In the genomic region with DNA sequence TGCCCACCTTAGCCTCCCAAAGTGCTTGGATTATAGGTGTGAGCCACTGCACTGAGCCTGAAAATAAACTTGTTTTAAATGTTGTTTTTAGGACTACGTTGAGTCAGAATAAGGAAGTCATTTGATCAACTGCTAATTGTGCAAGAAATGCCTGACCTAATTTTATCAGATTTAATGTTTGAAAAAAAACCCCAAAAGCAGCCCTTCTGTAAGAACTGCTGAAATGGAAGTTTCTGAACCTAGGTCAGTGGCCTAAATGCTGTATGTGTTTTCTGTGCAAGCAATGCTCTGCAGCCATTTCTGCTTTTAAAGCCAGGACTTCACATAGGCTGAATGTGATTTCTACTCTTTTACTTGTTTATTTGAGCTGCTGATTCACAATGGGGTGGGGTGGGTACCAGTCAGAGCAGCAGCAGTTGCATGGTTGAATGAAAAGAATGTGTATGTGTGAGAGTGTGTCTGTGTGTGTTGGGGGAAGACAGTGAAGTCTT, we compare ENCODE assay signal across 8 cellular contexts. TPM values are rescaled to one million over a fixed set of nuclear protein-coding genes. Genes with fewer than 3 reads are reported as not detected.
A peak's percentile ranks its signal among the peaks of the same experiment; 100 is the strongest.
DNase-seq lines count a peak whose midpoint lies in the region; ATAC-seq and TF ChIP-seq lines count a peak whose summit lies in the region.

No MANE protein-coding gene starts in this region.

- TF ChIP-seq EP300 in esophagus muscularis mucosa (IDR thresholded peaks at IDR 0.05): no peak

- no peak overlapping the region for H2AFZ ChIP-seq in osteoblast (ENCODE audit: low read length)

- 67% methylated on average over 1 of the region's 1 CpG for WGBS in esophagus muscularis mucosa

- no peak overlapping the region for H3K4me3 ChIP-seq in esophagus muscularis mucosa
- no peak overlapping the region for H3K4me3 ChIP-seq in osteoblast (ENCODE audit: insufficient read depth, low read length)

- H3K36me3 ChIP-seq in esophagus muscularis mucosa: peaks cover 0 to 14% (median 2%) of the 10 kb centered on the region in 4 donors
- H3K36me3 ChIP-seq in osteoblast (ENCODE audit: insufficient read depth, low read length): peaks cover 17% of the 10 kb centered on the region

- intact Hi-C loops in esophagus muscularis mucosa (cut with DNase I): no loop called here

- in situ Hi-C loops in Caki2 (cut with HindIII; ENCODE audit: low pct_unique_long_range_greater_than_20kb, low sequenced_read_pairs): no loop called here

- H3K27ac ChIP-seq in esophagus muscularis mucosa (replicated peaks in 1 of 4) (peak overlapping the region; percentile 38 to 66 (median 58)), osteoblast (ENCODE audit: low read depth, low read length) (peak overlapping the region; percentile 40)

- H3K27me3 ChIP-seq in esophagus muscularis mucosa (no peaks in the 10 kb centered on the region), osteoblast (ENCODE audit: insufficient read depth, low read length) (no peaks in the 10 kb centered on the region)

- H3K4me1 ChIP-seq in esophagus muscularis mucosa: peaks cover 12 to 39% (median 31%) of the 10 kb centered on the region in 4 donors
- peaks cover 34% of the 10 kb centered on the region for H3K4me1 ChIP-seq in osteoblast (ENCODE audit: insufficient read depth, low read length)

- peaks cover 11% of the 10 kb centered on the region for H3K79me2 ChIP-seq in osteoblast (ENCODE audit: insufficient read depth, low read length)

- peak overlapping the region; percentile 54 for H3K4me2 ChIP-seq in osteoblast (ENCODE audit: insufficient read depth, low read length)

- DNase-seq in Caki2 (ENCODE audit: low read depth) (peak; percentile 86), OCI-M1 (lab: John Stamatoyannopoulos, UW) (peak; percentile 58), esophagus muscularis mucosa (ENCODE audit: extremely low spot score) (no peak), osteoblast (ENCODE audit: insufficient read length, low spot score, missing footprints) (peak; percentile 94), NCI-H510A treated with DMSO at 0.1 percent for 48 hours (lab: John Stamatoyannopoulos, UW) (no peak), mucosa of gallbladder (ENCODE audit: low spot score) (no peak)
- no peak for DNase-seq in activated CD4-positive, CD25-positive, alpha-beta regulatory T cell (lab: John Stamatoyannopoulos, UW)

- H4K20me1 ChIP-seq in osteoblast (ENCODE audit: insufficient read depth, low read length): peaks cover 4% of the 10 kb centered on the region

- TF ChIP-seq CTCF in esophagus muscularis mucosa (IDR thresholded peaks at IDR 0.05) (no peak), osteoblast (IDR thresholded peaks at IDR 0.05; ENCODE audit: extremely low read depth, low read depth, low read length) (no peak)

- TF ChIP-seq POLR2A in esophagus muscularis mucosa (IDR thresholded peaks at IDR 0.05; ENCODE audit: low read depth): no peak

- H3K9me3 ChIP-seq in esophagus muscularis mucosa: no peaks in the 10 kb centered on the region
- H3K9me3 ChIP-seq in osteoblast (ENCODE audit: low read depth, low read length): no peaks in the 10 kb centered on the region

- ATAC-seq in HG02678 (IDR thresholded peaks at IDR 0.05; ENCODE audit: unreplicated experiment): no peak

RNA-seq across cellular contexts. Expression of a gene that starts 6.6 kb away (rescaled TPM):
- total RNA-seq in Caki2 (2014; rRNA removed; shearing (Covaris generic); ENCODE audit: low replicate concordance): 420 and 481 TPM in 2 replicates
- total RNA-seq in esophagus muscularis mucosa: 100 to 1,000 TPM; 154 to 295 (median 226) TPM
- total RNA-seq in osteoblast: 174 and 183 TPM in 2 replicates
- total RNA-seq in mucosa of gallbladder: 296 TPM

RNA-seq across cellular contexts. Expression of a gene that starts 11.7 kb away (rescaled TPM):
- total RNA-seq in Caki2 (2014; rRNA removed; shearing (Covaris generic); ENCODE audit: low replicate concordance): 22.6 and 32.2 TPM in 2 replicates
- total RNA-seq in esophagus muscularis mucosa (10 to 100 TPM; 17.9 to 35.7 (median 24.3) TPM), osteoblast (20.3 and 22.1 TPM in 2 replicates), mucosa of gallbladder (60.5 TPM)

Comparison
In these comparisons a context has a peak if more than half of its experiments do, and no peak if none do; other contexts are left out.
1. DNase-seq: peak in Caki2 (single experiment), OCI-M1 (single experiment) and osteoblast (single experiment); none in esophagus muscularis mucosa (single experiment), NCI-H510A treated with DMSO at 0.1 percent for 48 hours (single experiment), mucosa of gallbladder (single experiment) and activated CD4-positive, CD25-positive, alpha-beta regulatory T cell (0 of 4).